1 cellular context compared by ENCODE assay signal in the genomic region with DNA sequence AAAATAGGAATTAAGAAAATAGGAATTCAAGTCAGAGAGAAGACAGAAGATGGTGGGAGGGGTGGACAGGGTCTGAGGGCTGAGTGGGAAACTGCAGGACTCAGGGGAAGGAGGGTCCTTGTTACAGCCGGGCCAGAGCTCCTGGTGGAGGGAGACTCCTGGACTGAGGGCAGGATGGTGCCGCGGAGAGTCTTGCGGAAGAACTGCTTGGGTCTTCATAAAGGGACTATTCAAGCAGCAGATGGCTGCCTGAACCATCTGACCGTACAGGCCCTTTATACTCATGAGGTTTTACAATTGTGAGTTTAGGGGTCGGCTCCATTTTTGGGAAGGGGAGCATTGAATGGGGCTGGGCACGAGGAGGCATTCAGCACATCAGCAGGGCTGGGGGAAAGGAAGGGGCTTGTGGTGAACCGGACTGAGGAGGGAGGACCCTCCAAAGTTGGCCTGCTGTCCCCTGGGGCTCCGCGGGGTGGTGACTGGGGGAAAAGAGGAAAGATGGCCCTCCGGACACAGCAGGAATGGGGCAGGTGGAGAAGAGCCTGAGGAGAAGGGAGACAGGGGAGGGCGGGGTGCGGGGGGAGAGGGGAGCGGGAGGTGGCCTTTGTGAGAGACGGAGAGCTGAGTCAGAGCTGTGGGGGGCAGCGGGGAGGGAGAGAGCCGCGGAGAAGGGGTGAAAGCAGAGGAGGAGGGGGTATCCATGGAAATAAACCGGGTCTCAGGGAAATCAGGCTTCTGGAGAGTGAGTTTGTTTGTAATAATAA.
TF ChIP-seq lines count a peak whose summit lies in the region.

No MANE protein-coding gene starts in this region.

TF ChIP-seq in WTC11, 78 proteins besides CTCF, POLR2A, EP300 and RAD21 (continued from another document):
- no peak for TF ChIP-seq CREM (CRISPR knock-in tag; IDR thresholded peaks at IDR 0.05)
- no peak for TF ChIP-seq ESRRA (CRISPR knock-in tag; IDR thresholded peaks at IDR 0.05; ENCODE audit: borderline replicate concordance)
- TF ChIP-seq MLX (CRISPR knock-in tag; IDR thresholded peaks at IDR 0.05): no peak
- TF ChIP-seq ZNF423 (CRISPR knock-in tag; IDR thresholded peaks at IDR 0.05): no peak
- TF ChIP-seq NR2C2 (CRISPR knock-in tag; IDR thresholded peaks at IDR 0.05): no peak
- TF ChIP-seq, protein P1, sequence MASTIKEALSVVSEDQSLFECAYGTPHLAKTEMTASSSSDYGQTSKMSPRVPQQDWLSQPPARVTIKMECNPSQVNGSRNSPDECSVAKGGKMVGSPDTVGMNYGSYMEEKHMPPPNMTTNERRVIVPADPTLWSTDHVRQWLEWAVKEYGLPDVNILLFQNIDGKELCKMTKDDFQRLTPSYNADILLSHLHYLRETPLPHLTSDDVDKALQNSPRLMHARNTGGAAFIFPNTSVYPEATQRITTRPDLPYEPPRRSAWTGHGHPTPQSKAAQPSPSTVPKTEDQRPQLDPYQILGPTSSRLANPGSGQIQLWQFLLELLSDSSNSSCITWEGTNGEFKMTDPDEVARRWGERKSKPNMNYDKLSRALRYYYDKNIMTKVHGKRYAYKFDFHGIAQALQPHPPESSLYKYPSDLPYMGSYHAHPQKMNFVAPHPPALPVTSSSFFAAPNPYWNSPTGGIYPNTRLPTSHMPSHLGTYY (CRISPR knock-in tag; IDR thresholded peaks at IDR 0.05): no peak
- no peak for TF ChIP-seq SMAD4 (CRISPR knock-in tag; IDR thresholded peaks at IDR 0.05)
- TF ChIP-seq ATF6 (CRISPR knock-in tag; IDR thresholded peaks at IDR 0.05): no peak
